Comparison of ENCODE assay signal across 10 cellular contexts in genomic region chr16:85321856-85322271, GRCh38.
DNase-seq lines count a peak whose midpoint lies in the region; ATAC-seq and TF ChIP-seq lines count a peak whose summit lies in the region.
"Had no signal": no experiment of that assay in that cellular context is flagged by ENCODE, and none has a peak within 500 bp of the region (broad histone marks: within the 10 kb centered on the region; RNA-seq: fewer than 3 reads in every experiment).

No MANE protein-coding gene starts in this region.

- H3K27me3 ChIP-seq in right lobe of liver (no peaks in the 10 kb centered on the region), testis (no peaks in the 10 kb centered on the region)

- ATAC-seq in right lobe of liver, result peak; percentile 91 to 96 (median 93)
- ATAC-seq in HG03045 (IDR thresholded peaks at IDR 0.05; ENCODE audit: unreplicated experiment), result no peak
- ATAC-seq: activated naive CD4-positive, alpha-beta T cell treated with anti-CD3 and anti-CD28 coated beads, Interleukin-2, amount 50 U/mL, for 72 hours had no signal

- 26% methylated on average over 6 of the region's 12 CpGs for WGBS in right lobe of liver (ENCODE audit: insufficient coverage, low coverage, low lambda C conversion rate, missing lambda C conversion rate)
- WGBS in testis, 2 donors, result 22 to 25% methylated on average over 6 to 12 of the region's 12 CpGs

- TF ChIP-seq CTCF in coronary artery (IDR thresholded peaks at IDR 0.05), result no peak
- TF ChIP-seq CTCF in right lobe of liver (IDR thresholded peaks at IDR 0.05), result no peak
- TF ChIP-seq CTCF in testis (IDR thresholded peaks at IDR 0.05), result no peak

- H3K36me3 ChIP-seq in right lobe of liver (no peaks in the 10 kb centered on the region), testis (ENCODE audit: low read depth, missing control alignments) (no peaks in the 10 kb centered on the region)

- H3K4me3 ChIP-seq in coronary artery (peak overlapping the region; percentile 17), right lobe of liver (peak overlapping the region in 2 of 3 donors; percentile 19 to 20), testis (no peak overlapping the region)

- no peak for TF ChIP-seq RAD21 in Ishikawa (IDR thresholded peaks at IDR 0.05; ENCODE audit: low read depth)

- TF ChIP-seq EP300 in Ishikawa (IDR thresholded peaks at IDR 0.05; ENCODE audit: borderline replicate concordance), result no peak

- no peaks in the 10 kb centered on the region for H3K9me3 ChIP-seq in right lobe of liver
- H3K9me3 ChIP-seq in testis, result no peaks in the 10 kb centered on the region

- DNase-seq in coronary artery (ENCODE audit: low spot score), result peak; percentile 99
- peak; percentile 95 to 99 (median 98) for DNase-seq in right lobe of liver
- peak; percentile 97 for DNase-seq in testis
- no peak for DNase-seq in NCI-H524 (lab: John Stamatoyannopoulos, UW)
- DNase-seq in CD1c-positive myeloid dendritic cell (ENCODE audit: extremely low spot score), result no peak
- no peak for DNase-seq in DMS153 treated with DMSO at 0.1 percent for 48 hours (lab: John Stamatoyannopoulos, UW; ENCODE audit: unreplicated experiment)
- DNase-seq: NCI-H510A had no signal

- no peak for TF ChIP-seq POLR2A in right lobe of liver (IDR thresholded peaks at IDR 0.05)
- no peak for TF ChIP-seq POLR2A in testis (IDR thresholded peaks at IDR 0.05)

- H3K27ac ChIP-seq in coronary artery (peak overlapping the region; percentile 78 to 92), right lobe of liver (peak overlapping the region; percentile 84 to 89 (median 85)), testis (peak overlapping the region in 1 of 2 donors; percentile 66)

- intact Hi-C loops in right lobe of liver (cut with DNase I), result no loop called here
- intact Hi-C loops in testis (cut with DNase I; ENCODE audit: low total_unique reads), result no loop called here

- peaks cover 0 to 20% (median 13%) of the 10 kb centered on the region in 4 donors for H3K4me1 ChIP-seq in right lobe of liver
- peaks cover 34% of the 10 kb centered on the region for H3K4me1 ChIP-seq in testis

TF ChIP-seq in Ishikawa, 13 proteins besides CTCF, POLR2A, EP300 and RAD21:
- TF ChIP-seq MAX (IDR thresholded peaks at IDR 0.05) (0 out of 2 replicates have a peak, but pooled peaks have one; percentile 47), USF1 (IDR thresholded peaks at IDR 0.05) (peak; percentile 72), TCF12 (IDR thresholded peaks at IDR 0.05; ENCODE audit: low read depth) (no peak), TEAD4 (IDR thresholded peaks at IDR 0.05) (no peak), REST (IDR thresholded peaks at IDR 0.05; ENCODE audit: low read depth) (no peak), TAF1 (IDR thresholded peaks at IDR 0.05; ENCODE audit: low read depth) (peak; percentile 28; the same call in 1 of the 2 replicates), ZBTB7A (IDR thresholded peaks at IDR 0.05; ENCODE audit: low read depth) (0 out of 2 replicates have a peak, but pooled peaks have one; percentile 49), EGR1 (IDR thresholded peaks at IDR 0.05) (peak; percentile 56; the same call in 1 of the 2 replicates), CREB1 (IDR thresholded peaks at IDR 0.05; ENCODE audit: low read depth) (no peak), NFIC (IDR thresholded peaks at IDR 0.05) (peak; percentile 36; the same call in 1 of the 2 replicates), FOXM1 (IDR thresholded peaks at IDR 0.05; ENCODE audit: borderline replicate concordance, low read depth) (no peak)

Comparison
In these comparisons a context has a peak if more than half of its experiments do, and no peak if none do; other contexts are left out.
1. DNase-seq: peak in coronary artery (single experiment), right lobe of liver (3 of 3) and testis (single experiment); none in NCI-H524 (0 of 2), CD1c-positive myeloid dendritic cell (single experiment) and DMS153 treated with DMSO at 0.1 percent for 48 hours (single experiment).
2. H3K4me3 ChIP-seq: peak in coronary artery (single experiment) and right lobe of liver (2 of 3); none in testis (0 of 2).